In genomic region chr11:125165111-125165663, GRCh38 we compare ENCODE assay signal across 8 cellular contexts. TPM values are rescaled to one million over a fixed set of nuclear protein-coding genes. Genes with fewer than 3 reads are reported as not detected.
DNase-seq lines count a peak whose midpoint lies in the region; ATAC-seq and TF ChIP-seq lines count a peak whose summit lies in the region.

No MANE protein-coding gene starts in this region.

- peak overlapping the region; percentile 80 for H3K4me3 Mint-ChIP-seq in activated T-cell treated with anti-CD3 and anti-CD28 coated beads, Interleukin-2, amount 50 U/mL, for 24 hours

- peaks cover 20% of the 10 kb centered on the region for H3K4me1 Mint-ChIP-seq in activated T-cell treated with anti-CD3 and anti-CD28 coated beads, Interleukin-2, amount 50 U/mL, for 24 hours (ENCODE audit: low read depth)

- H3K4me2 ChIP-seq in osteoblast (ENCODE audit: insufficient read depth, low read length): peak overlapping the region; percentile 85

- H3K9me3 Mint-ChIP-seq in activated T-cell treated with anti-CD3 and anti-CD28 coated beads, Interleukin-2, amount 50 U/mL, for 24 hours: no peaks in the 10 kb centered on the region

- peaks cover 17% of the 10 kb centered on the region for H3K4me1 ChIP-seq in osteoblast (ENCODE audit: insufficient read depth, low read length)

- no peak overlapping the region for H3K27ac ChIP-seq in osteoblast (ENCODE audit: low read depth, low read length)

- peaks cover 81% of the 10 kb centered on the region for H3K27me3 Mint-ChIP-seq in activated T-cell treated with anti-CD3 and anti-CD28 coated beads, Interleukin-2, amount 50 U/mL, for 24 hours

- H2AFZ ChIP-seq in osteoblast (ENCODE audit: low read length): peak overlapping the region; percentile 88

- ATAC-seq in HG02610 (IDR thresholded peaks at IDR 0.05; ENCODE audit: unreplicated experiment) (peak; percentile 22), HG02763 (IDR thresholded peaks at IDR 0.05; ENCODE audit: unreplicated experiment) (no peak)

- no peak overlapping the region for H3K27ac Mint-ChIP-seq in activated T-cell treated with anti-CD3 and anti-CD28 coated beads, Interleukin-2, amount 50 U/mL, for 24 hours

- H3K9me3 ChIP-seq in osteoblast (ENCODE audit: low read depth, low read length): no peaks in the 10 kb centered on the region

- peak overlapping the region; percentile 73 for H3K4me3 ChIP-seq in osteoblast (ENCODE audit: insufficient read depth, low read length)

- H3K79me2 ChIP-seq in osteoblast (ENCODE audit: insufficient read depth, low read length): no peaks in the 10 kb centered on the region

- peaks cover 28% of the 10 kb centered on the region for H3K27me3 ChIP-seq in osteoblast (ENCODE audit: insufficient read depth, low read length)

- DNase-seq in Daoy (ENCODE audit: low read depth) (peak; percentile 50), germinal center (ENCODE audit: low spot score) (peak; percentile 25), osteoblast (ENCODE audit: insufficient read length, low spot score, missing footprints) (peak; percentile 97), RKO (ENCODE audit: low spot score) (no peak), NCI-H1694 (lab: John Stamatoyannopoulos, UW) (no peak)
- DNase-seq in activated T-cell treated with anti-CD3 and anti-CD28 coated beads, Interleukin-2, amount 50 U/mL, for 24 hours: peak; percentile 50

- H4K20me1 ChIP-seq in osteoblast (ENCODE audit: insufficient read depth, low read length): no peaks in the 10 kb centered on the region

- no peaks in the 10 kb centered on the region for H3K36me3 ChIP-seq in osteoblast (ENCODE audit: insufficient read depth, low read length)

- TF ChIP-seq CTCF in osteoblast (IDR thresholded peaks at IDR 0.05; ENCODE audit: extremely low read depth, low read depth, low read length): no peak

- H3K36me3 Mint-ChIP-seq in activated T-cell treated with anti-CD3 and anti-CD28 coated beads, Interleukin-2, amount 50 U/mL, for 24 hours (ENCODE audit: low read depth): no peaks in the 10 kb centered on the region

RNA-seq across cellular contexts. Expression of gene PKNOX2, which starts 0.6 kb away (rescaled TPM):
- total RNA-seq in Daoy (2014; rRNA removed; shearing (Covaris generic)): 0.54 and 1.4 TPM in 2 replicates
- total RNA-seq in osteoblast: under 0.01 and 1.2 TPM in 2 replicates

RNA-seq across cellular contexts. Expression of gene TMEM218, which starts 53.8 kb away (rescaled TPM):
- total RNA-seq in Daoy (2014; rRNA removed; shearing (Covaris generic)): 25.1 and 32.0 TPM in 2 replicates
- total RNA-seq in osteoblast: 22.1 and 30.0 TPM in 2 replicates

Comparison
In these comparisons a context has a peak if more than half of its experiments do, and no peak if none do; other contexts are left out.
1. DNase-seq: peak in Daoy (single experiment), activated T-cell treated with anti-CD3 and anti-CD28 coated beads, Interleukin-2, amount 50 U/mL, for 24 hours (single experiment), germinal center (single experiment) and osteoblast (single experiment); none in RKO (single experiment) and NCI-H1694 (single experiment).